Comparison of ENCODE assay signal across 10 cellular contexts in the genomic region with DNA sequence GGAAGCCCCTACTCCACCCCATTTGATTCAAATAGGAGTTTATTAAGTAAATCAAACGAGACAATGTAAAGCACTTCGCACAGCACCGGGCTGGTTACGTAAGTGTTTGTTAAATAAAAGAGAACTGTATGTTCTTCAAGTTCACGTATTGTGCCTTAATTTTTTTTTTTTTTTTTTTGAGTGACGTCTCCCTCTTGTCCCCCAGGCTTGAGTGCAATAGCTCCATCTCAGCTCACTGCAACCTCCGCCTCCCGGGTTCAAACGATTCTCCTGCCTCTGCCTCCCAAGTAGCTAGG. TPM values are rescaled to one million over a fixed set of nuclear protein-coding genes. Genes with fewer than 3 reads are reported as not detected.
DNase-seq lines count a peak whose midpoint lies in the region; ATAC-seq, FAIRE-seq and TF ChIP-seq lines count a peak whose summit lies in the region.
"Had no signal": no experiment of that assay in that cellular context is flagged by ENCODE, and none has a peak within 500 bp of the region (broad histone marks: within the 10 kb centered on the region; RNA-seq: fewer than 3 reads in every experiment).

No MANE protein-coding gene starts in this region.

- H3K27ac Mint-ChIP-seq in effector memory CD8-positive, alpha-beta T cell: no peak overlapping the region
- no peak overlapping the region for H3K27ac Mint-ChIP-seq in natural killer cell treated with Interleukin-12 subunit alpha and Interleukin-12 subunit beta and Interleukin-15 and Interleukin-18, amount 100 ng/mL, for 72 hours
- H3K27ac Mint-ChIP-seq: activated naive CD4-positive, alpha-beta T cell treated with anti-CD3 and anti-CD28 coated beads, Interleukin-2, amount 50 U/mL, for 24 hours had no signal

- H3K27me3 Mint-ChIP-seq in effector memory CD8-positive, alpha-beta T cell: peaks cover 47 to 74% of the 10 kb centered on the region in 2 donors
- H3K27me3 Mint-ChIP-seq in natural killer cell treated with Interleukin-12 subunit alpha and Interleukin-12 subunit beta and Interleukin-15 and Interleukin-18, amount 100 ng/mL, for 72 hours: peaks cover 22 to 43% of the 10 kb centered on the region in 2 donors

- no peaks in the 10 kb centered on the region for H3K27me3 ChIP-seq in MG63

- ATAC-seq in effector memory CD8-positive, alpha-beta T cell (replicated peaks): no peak
- no peak for ATAC-seq in natural killer cell treated with Interleukin-12 subunit alpha and Interleukin-12 subunit beta and Interleukin-15 and Interleukin-18, amount 100 ng/mL, for 72 hours
- no peak for ATAC-seq in HG02938 (IDR thresholded peaks at IDR 0.05; ENCODE audit: unreplicated experiment)

- no peaks in the 10 kb centered on the region for H3K9me3 ChIP-seq in MG63

- no peaks in the 10 kb centered on the region for H3K9me3 Mint-ChIP-seq in effector memory CD8-positive, alpha-beta T cell
- H3K9me3 Mint-ChIP-seq in natural killer cell treated with Interleukin-12 subunit alpha and Interleukin-12 subunit beta and Interleukin-15 and Interleukin-18, amount 100 ng/mL, for 72 hours: no peaks in the 10 kb centered on the region
- H3K9me3 Mint-ChIP-seq: activated naive CD4-positive, alpha-beta T cell treated with anti-CD3 and anti-CD28 coated beads, Interleukin-2, amount 50 U/mL, for 24 hours had no signal

- CTCF ChIA-PET in AG04449 (lab: Yijun Ruan, JAX): interaction anchor here (0.8 to 3.1 kb wide), 9 partner anchors 8 to 149 kb away, joined by 3 to 15 read pairs (median 5); no protein-coding TSS in a partner anchor

- no peak for TF ChIP-seq CTCF in AG04449 (IDR thresholded peaks at IDR 0.05; ENCODE audit: insufficient read depth, low read length, missing control alignments)

- peak overlapping the region; percentile 79 to 85 for H3K4me3 Mint-ChIP-seq in effector memory CD8-positive, alpha-beta T cell
- H3K4me3 Mint-ChIP-seq in natural killer cell treated with Interleukin-12 subunit alpha and Interleukin-12 subunit beta and Interleukin-15 and Interleukin-18, amount 100 ng/mL, for 72 hours: peak overlapping the region; percentile 96

- H3K4me3 ChIP-seq in AG04449 (ENCODE audit: low read depth, low read length) (peak overlapping the region; percentile 93), MG63 (peak overlapping the region; percentile 87)

- DNase-seq in AG04449 (ENCODE audit: low read depth, low spot score) (no peak), MG63 (no peak), RCC 7860 (ENCODE audit: low spot score) (no peak), NOMO-1 treated with DMSO at 0.1 percent for 48 hours (lab: John Stamatoyannopoulos, UW; ENCODE audit: unreplicated experiment) (no peak), SKM-1 treated with dmso at 0.1 percent for 144 hours (lab: John Stamatoyannopoulos, UW; ENCODE audit: unreplicated experiment) (no peak)
- DNase-seq in effector memory CD8-positive, alpha-beta T cell: no peak
- no peak for DNase-seq in natural killer cell treated with Interleukin-12 subunit alpha and Interleukin-12 subunit beta and Interleukin-15 and Interleukin-18, amount 100 ng/mL, for 72 hours (ENCODE audit: low spot score)

- FAIRE-seq in RCC 7860 (lab: Jason Lieb, UNC): no peak
- FAIRE-seq: G401.6 had no signal

- H3K4me1 Mint-ChIP-seq in effector memory CD8-positive, alpha-beta T cell (ENCODE audit: low read depth in 2 of 2): peaks cover 8 to 15% of the 10 kb centered on the region in 2 donors
- H3K4me1 Mint-ChIP-seq in natural killer cell treated with Interleukin-12 subunit alpha and Interleukin-12 subunit beta and Interleukin-15 and Interleukin-18, amount 100 ng/mL, for 72 hours (ENCODE audit: low read depth in 2 of 2): peaks cover 8 to 12% of the 10 kb centered on the region in 2 donors

- peaks cover 28% of the 10 kb centered on the region for H3K36me3 ChIP-seq in MG63

- no peaks in the 10 kb centered on the region for H3K36me3 Mint-ChIP-seq in effector memory CD8-positive, alpha-beta T cell (ENCODE audit: insufficient read depth)
- no peaks in the 10 kb centered on the region for H3K36me3 Mint-ChIP-seq in natural killer cell treated with Interleukin-12 subunit alpha and Interleukin-12 subunit beta and Interleukin-15 and Interleukin-18, amount 100 ng/mL, for 72 hours
- H3K36me3 Mint-ChIP-seq: activated naive CD4-positive, alpha-beta T cell treated with anti-CD3 and anti-CD28 coated beads, Interleukin-2, amount 50 U/mL, for 24 hours had no signal

- POLR2A ChIA-PET in AG04449 (lab: Yijun Ruan, JAX): interaction anchor here (0.6 to 3.7 kb wide), 6 partner anchors 12 to 118 kb away, joined by 3 to 26 read pairs (median 16); no protein-coding TSS in a partner anchor

RNA-seq across cellular contexts. Expression of a gene that starts 1.3 kb away (rescaled TPM):
- 51.3 and 93.0 TPM in 2 replicates for total RNA-seq in MG63 (2014; rRNA removed; shearing (Covaris generic); ENCODE audit: low replicate concordance)
- 1 to 10 TPM in 1 of 2 donors, under 1 TPM in 1; 0.55 to 6.7 TPM for total RNA-seq in natural killer cell treated with Interleukin-12 subunit alpha and Interleukin-12 subunit beta and Interleukin-15 and Interleukin-18, amount 100 ng/mL, for 72 hours
